In the genomic region with DNA sequence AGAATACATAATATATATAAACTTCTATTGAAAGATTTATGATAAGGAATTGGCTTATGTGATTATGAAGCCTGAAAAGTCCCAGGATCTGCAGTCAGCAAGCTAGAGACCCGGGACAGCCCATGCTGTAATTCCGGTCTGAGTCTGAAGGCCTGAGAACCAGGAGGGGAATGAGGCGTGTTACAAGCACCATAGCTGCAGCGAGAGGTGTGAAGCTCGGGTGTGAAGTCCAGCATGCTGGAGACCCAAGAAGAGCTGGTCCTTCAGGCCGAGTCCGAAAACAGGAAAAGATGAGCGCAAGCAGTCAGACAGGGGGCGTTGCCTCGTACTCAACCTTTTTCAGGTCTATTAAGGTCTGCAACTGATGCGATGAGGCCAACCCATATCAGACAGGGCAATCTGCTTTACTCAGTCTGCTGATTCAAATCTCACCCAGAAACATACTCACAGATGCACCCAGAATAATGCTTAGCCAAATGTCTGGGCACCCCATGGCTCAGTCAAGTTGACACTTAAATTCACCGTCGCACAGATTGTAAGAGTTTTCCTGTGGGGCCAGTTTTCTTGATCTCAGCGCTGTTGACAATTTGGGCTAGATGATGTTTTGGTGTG, we compare ENCODE assay signal across 15 cellular contexts. TPM values are rescaled to one million over a fixed set of nuclear protein-coding genes. Genes with fewer than 3 reads are reported as not detected.
DNase-seq lines count a peak whose midpoint lies in the region; ATAC-seq, FAIRE-seq and TF ChIP-seq lines count a peak whose summit lies in the region.
"Had no signal": no experiment of that assay in that cellular context is flagged by ENCODE, and none has a peak within 500 bp of the region (broad histone marks: within the 10 kb centered on the region; RNA-seq: fewer than 3 reads in every experiment).

No MANE protein-coding gene starts in this region.

- H2AFZ ChIP-seq in K562 (ENCODE audit: low read depth, low read length) (no peak overlapping the region), neural progenitor cell (replicated peaks) (no peak overlapping the region)
- H2AFZ ChIP-seq: GM23248 had no signal

- CTCF ChIA-PET in K562 (lab: Yijun Ruan, JAX; ENCODE audit: low intra/inter-chr PET ratio), result no interaction called here

- H3K9me1 ChIP-seq in K562 (ENCODE audit: control insufficient read depth, insufficient read depth, low read length), result no peaks in the 10 kb centered on the region

- H3K4me1 ChIP-seq in K562 (replicated peaks in 1 of 2; ENCODE audit: control insufficient read depth in 2 of 2, insufficient read depth in 2 of 2, low read length in 2 of 2), result no peaks in the 10 kb centered on the region
- H3K4me1 ChIP-seq in endodermal cell (ENCODE audit: control insufficient read depth, insufficient read depth, low read length), result peaks cover 9% of the 10 kb centered on the region
- H3K4me1 ChIP-seq in neural progenitor cell, result peaks cover 45% of the 10 kb centered on the region

- POLR2A ChIA-PET in K562 (lab: Yijun Ruan, JAX), result interaction anchor here (0.6 to 1.4 kb wide), 2 partner anchors 15 to 27 kb away, joined by 3 to 4 read pairs; no protein-coding TSS in a partner anchor

- DNase-seq in K562 (ENCODE audit: extremely low read depth in 1 of 4, low spot score in 3 of 4) (peak in 1 of 4 experiments; percentile 9), endodermal cell (peak; percentile 55), neural progenitor cell (ENCODE audit: low spot score) (no peak), natural killer cell (no peak)
- DNase-seq: C1 segment of cervical spinal cord; CD4-positive, alpha-beta memory T cell; DMS153; DND-41; H9 had no signal

- BruUV-seq in K562 (replicated peaks; lab: Mats Ljungman, UMichigan), result no TSS peak

- peaks cover 7% of the 10 kb centered on the region for H3F3A ChIP-seq in neural progenitor cell (ENCODE audit: low read depth)

- no peaks in the 10 kb centered on the region for H3K36me3 ChIP-seq in K562 (ENCODE audit: control insufficient read depth, insufficient read depth, low read length)
- no peaks in the 10 kb centered on the region for H3K36me3 ChIP-seq in endodermal cell (ENCODE audit: control insufficient read depth, insufficient read depth, low read length)
- no peaks in the 10 kb centered on the region for H3K36me3 ChIP-seq in neural progenitor cell

- FAIRE-seq in K562 (lab: Jason Lieb, UNC), result no peak
- FAIRE-seq: G401.6, GM12892 had no signal

- no peaks in the 10 kb centered on the region for H3K9me3 ChIP-seq in K562 (replicated peaks; ENCODE audit: control insufficient read depth, insufficient read depth, low read depth, low read length)
- H3K9me3 ChIP-seq in endodermal cell (ENCODE audit: control insufficient read depth, low read length), result no peaks in the 10 kb centered on the region
- no peaks in the 10 kb centered on the region for H3K9me3 ChIP-seq in neural progenitor cell (ENCODE audit: low read depth)

- no peak overlapping the region for H3K4me2 ChIP-seq in K562 (ENCODE audit: insufficient read depth, low read length)
- H3K4me2 ChIP-seq in neural progenitor cell, result no peak overlapping the region

- H3K27ac ChIP-seq in K562 (ENCODE audit: extremely low read depth, low read depth, low read length), result no peak overlapping the region
- H3K27ac ChIP-seq in endodermal cell (ENCODE audit: low read depth, low read length), result no peak overlapping the region
- no peak overlapping the region for H3K27ac ChIP-seq in neural progenitor cell
- H3K27ac ChIP-seq: GM23248 had no signal

- H4K20me1 ChIP-seq in K562 (replicated peaks; ENCODE audit: control insufficient read depth, insufficient read depth, low read length) (no peaks in the 10 kb centered on the region), neural progenitor cell (ENCODE audit: low read depth) (no peaks in the 10 kb centered on the region)

- TF ChIP-seq RAD21 in K562 (CRISPR knock-in tag; conservative IDR thresholded peaks at IDR 0.05 in 1 of 2, IDR thresholded peaks at IDR 0.05 in 1 of 2), result no peak

- intact Hi-C loops in K562 (cut with micrococcal nuclease), result no loop called here
- intact Hi-C loops in natural killer cell (cut with micrococcal nuclease), result no loop called here

- H3K27me3 ChIP-seq in K562 (ENCODE audit: control insufficient read depth in 2 of 2, insufficient read depth in 2 of 2, low read length in 2 of 2) (peaks cover 30 to 65% of the 10 kb centered on the region in 2 experiments), endodermal cell (ENCODE audit: control insufficient read depth, insufficient read depth, low read length, poor library complexity, severe bottlenecking) (no peaks in the 10 kb centered on the region), neural progenitor cell (no peaks in the 10 kb centered on the region)

- TF ChIP-seq CTCF in K562 (IDR thresholded peaks at IDR 0.05 in 2 of 3, conservative IDR thresholded peaks at IDR 0.05 in 1 of 3; ENCODE audit: insufficient read depth in 2 of 3, low read depth in 1 of 3, low read length in 3 of 3) (no peak), endodermal cell (conservative IDR thresholded peaks at IDR 0.05) (no peak), neural progenitor cell (IDR thresholded peaks at IDR 0.05) (no peak), natural killer cell (IDR thresholded peaks at IDR 0.05) (no peak)

- H3K27me3 Mint-ChIP-seq in endodermal cell (ENCODE audit: insufficient read depth) (no peaks in the 10 kb centered on the region), neural progenitor cell (ENCODE audit: insufficient read depth, low read depth) (peaks cover 10% of the 10 kb centered on the region), natural killer cell (ENCODE audit: low read depth in 2 of 2) (peaks cover 31 to 42% of the 10 kb centered on the region in 2 donors)

- TF ChIP-seq POLR2A in K562 (conservative IDR thresholded peaks at IDR 0.05), result no peak

- H3K36me3 Mint-ChIP-seq in endodermal cell (ENCODE audit: low read depth) (no peaks in the 10 kb centered on the region), neural progenitor cell (no peaks in the 10 kb centered on the region), natural killer cell (no peaks in the 10 kb centered on the region)
- H3K36me3 Mint-ChIP-seq: CD4-positive, alpha-beta memory T cell had no signal

- H3K9ac ChIP-seq in K562 (ENCODE audit: insufficient read depth in 1 of 2, low read depth in 2 of 2, low read length in 2 of 2) (no peak overlapping the region), endodermal cell (ENCODE audit: extremely low read depth, low read length, poor library complexity, severe bottlenecking) (no peak overlapping the region), neural progenitor cell (no peak overlapping the region)
- H3K9ac ChIP-seq: GM23248 had no signal

- H3K27ac Mint-ChIP-seq in endodermal cell (no peak overlapping the region), neural progenitor cell (peak overlapping the region; percentile 79), natural killer cell (no peak overlapping the region)
- H3K27ac Mint-ChIP-seq: CD4-positive, alpha-beta memory T cell; HFFc6 had no signal

- no peaks in the 10 kb centered on the region for H3K9me3 Mint-ChIP-seq in endodermal cell
- H3K9me3 Mint-ChIP-seq in neural progenitor cell, result peaks cover 5% of the 10 kb centered on the region
- H3K9me3 Mint-ChIP-seq in natural killer cell, result no peaks in the 10 kb centered on the region
- H3K9me3 Mint-ChIP-seq: HFFc6 had no signal

- no peak overlapping the region for H3K4me3 Mint-ChIP-seq in endodermal cell
- H3K4me3 Mint-ChIP-seq in neural progenitor cell, result no peak overlapping the region
- H3K4me3 Mint-ChIP-seq in natural killer cell, result no peak overlapping the region
- H3K4me3 Mint-ChIP-seq: CD4-positive, alpha-beta memory T cell; H9; HFFc6 had no signal

- WGBS in K562 (ENCODE audit: insufficient coverage, low coverage, missing lambda C conversion rate), result 11% methylated on average over 14 of the region's 14 CpGs
- WGBS in endodermal cell (ENCODE audit: insufficient coverage in 1 of 2, insufficient read length in 1 of 2), 2 experiments, result 66 to 78% methylated on average over 11 to 14 of the region's 14 CpGs

- H3K4me1 Mint-ChIP-seq in endodermal cell (peaks cover 56% of the 10 kb centered on the region), neural progenitor cell (peaks cover 61% of the 10 kb centered on the region), natural killer cell (no peaks in the 10 kb centered on the region)

- H3K79me2 ChIP-seq in K562 (ENCODE audit: control insufficient read depth, insufficient read depth, low read length) (no peaks in the 10 kb centered on the region), neural progenitor cell (ENCODE audit: low read depth) (no peaks in the 10 kb centered on the region)

- H3K4me3 ChIP-seq in K562 (no peak overlapping the region), endodermal cell (ENCODE audit: low read length) (no peak overlapping the region), neural progenitor cell (no peak overlapping the region)
- H3K4me3 ChIP-seq: GM23248 had no signal

- in situ Hi-C loops in K562 (cut with MboI), result no loop called here

- ATAC-seq in K562 (peak; percentile 48), GM21717 (IDR thresholded peaks at IDR 0.05; ENCODE audit: unreplicated experiment) (no peak), HG02642 (IDR thresholded peaks at IDR 0.05; ENCODE audit: poor library complexity, unreplicated experiment) (no peak), natural killer cell (no peak)

- no peak for TF ChIP-seq EP300 in K562 (IDR thresholded peaks at IDR 0.05; ENCODE audit: low read length)

TF ChIP-seq in K562, 482 proteins besides CTCF, POLR2A, EP300 and RAD21 (continues in another document):
- TF ChIP-seq L3MBTL2 (IDR thresholded peaks at IDR 0.05), result 0 out of 2 replicates have a peak, but pooled peaks have one; percentile 24

RNA-seq across cellular contexts. Expression of gene SMIM20, which starts 40.4 kb away (rescaled TPM):
- 3.3 and 12.6 TPM in 2 replicates for total RNA-seq in K562 (2011; cell fraction: chromatin; rRNA removed; ENCODE audit: low replicate concordance)
- 6.4 and 7.0 TPM in 2 replicates for total RNA-seq in K562 (2011; cell fraction: nucleolus; rRNA removed)
- 10.3 and 13.6 TPM in 2 replicates for total RNA-seq in K562 (2011; cell fraction: nucleoplasm; rRNA removed)
- 25.8 and 28.0 TPM in 2 replicates for total RNA-seq in K562 (2014; rRNA removed)
- total RNA-seq in K562 (2014; rRNA removed; fragmentation: Illumina TruSeq; extraction: Trizol), result 36.5 and 38.9 TPM in 2 replicates
- total RNA-seq in K562 (2015; rRNA removed; fragmentation: Illumina TruSeq; extraction: Trizol), result 33.0 and 36.4 TPM in 2 replicates
- total RNA-seq in K562 (2021), result 25.1 and 29.9 TPM in 2 replicates
- 29.2 and 45.1 TPM in 2 replicates for polyA plus RNA-seq in K562 (2011; rRNA removed)
- 10.0 and 16.1 TPM in 2 replicates for polyA plus RNA-seq in K562 (2011; cell fraction: cytosol; rRNA removed)
- polyA plus RNA-seq in K562 (2011; cell fraction: nucleus; rRNA removed), result 6.0 and 10.8 TPM in 2 replicates
- 30.2 and 36.9 TPM in 2 replicates for polyA plus RNA-seq in K562 (2012)
- 26.0 and 33.7 TPM in 2 replicates for polyA plus RNA-seq in K562 (2014; fragmentation: Illumina TruSeq; extraction: Trizol)
- 10 to 100 TPM; 50.7 to 51.0 TPM for polyA plus RNA-seq in K562 (2014; fragmentation: Nextera tagmentation; extraction: Ambion mirVana)
- 36.9 and 46.3 TPM in 2 replicates for polyA plus RNA-seq in K562 (2014; rRNA removed)
- 8.2 and 9.4 TPM in 2 replicates for polyA minus RNA-seq in K562 (2011; rRNA and poly(A)+ RNA removed)
- 5.6 and 7.2 TPM in 2 replicates for polyA minus RNA-seq in K562 (2011; cell fraction: cytosol; rRNA and poly(A)+ RNA removed)
- polyA minus RNA-seq in K562 (2011; cell fraction: nucleus; rRNA and poly(A)+ RNA removed), result 2.3 and 3.6 TPM in 2 replicates
- total RNA-seq in endodermal cell, result 10 to 100 TPM; 35.9 to 40.8 TPM
- polyA plus RNA-seq in endodermal cell (2013, experiment 1 of 2), result 56.9 TPM
- 55.2 TPM for polyA plus RNA-seq in endodermal cell (2013, experiment 2 of 2)
- total RNA-seq in neural progenitor cell (ENCODE audit: low replicate concordance), result 51.7 and 57.5 TPM in 2 replicates
- 10 to 100 TPM; 10.3 to 11.5 (median 10.3) TPM for total RNA-seq in natural killer cell
